ENCODE assay signal across 8 cellular contexts in the genomic region with DNA sequence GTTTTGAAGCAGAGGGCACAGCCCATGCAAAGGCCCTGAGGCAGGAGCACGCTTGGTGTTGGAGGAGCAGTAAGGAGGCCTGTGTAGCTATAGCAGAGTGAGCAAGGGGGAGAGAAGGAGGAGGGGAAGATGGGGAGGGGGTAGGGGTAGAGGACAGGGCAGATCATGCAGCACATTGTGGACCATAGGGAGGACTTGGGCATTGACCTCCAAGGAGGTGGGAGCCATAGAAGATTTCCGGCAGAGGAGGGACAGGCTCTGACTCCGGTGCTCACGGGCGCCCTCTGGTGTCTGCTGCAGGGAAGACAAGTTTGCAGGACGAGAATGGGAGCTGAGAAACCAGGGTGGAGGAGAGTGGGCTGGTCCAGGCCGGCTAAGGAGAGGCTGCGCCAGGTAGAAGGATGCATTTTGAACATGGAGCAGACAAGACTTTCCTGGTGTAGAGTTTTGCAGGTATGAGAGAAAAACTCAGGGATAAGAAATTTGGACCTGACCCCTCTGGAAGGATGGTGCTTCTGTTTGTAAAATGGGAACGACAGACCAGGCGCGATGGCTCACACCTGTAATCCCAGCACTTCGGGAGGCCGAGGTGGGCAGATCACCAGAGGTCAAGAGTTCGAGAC. TPM values are rescaled to one million over a fixed set of nuclear protein-coding genes. Genes with fewer than 3 reads are reported as not detected.
DNase-seq lines count a peak whose midpoint lies in the region; ATAC-seq and TF ChIP-seq lines count a peak whose summit lies in the region.

No MANE protein-coding gene starts in this region.

- H3K4me3 ChIP-seq in HCT116 (replicated peaks in 1 of 2; ENCODE audit: low read depth in 1 of 2, low read length in 2 of 2) (peak overlapping the region; percentile 32 to 50), OCI-LY7 (ENCODE audit: low read depth, low read length, poor library complexity, severe bottlenecking) (no peak overlapping the region), esophagus squamous epithelium (no peak overlapping the region)

- H3K4me3 Mint-ChIP-seq in nephron: no peak overlapping the region

- H3K27me3 ChIP-seq in HCT116 (ENCODE audit: insufficient read depth, low read length): no peaks in the 10 kb centered on the region
- peaks cover 0 to 1% (median 0%) of the 10 kb centered on the region in 4 donors for H3K27me3 ChIP-seq in esophagus squamous epithelium

- BruUV-seq in HCT116 (replicated peaks; lab: Mats Ljungman, UMichigan) (no TSS peak), OCI-LY7 (replicated peaks; lab: Mats Ljungman, UMichigan) (no TSS peak)

- no peaks in the 10 kb centered on the region for H3K4me1 Mint-ChIP-seq in nephron

- H3K9me2 ChIP-seq in HCT116 (ENCODE audit: insufficient read depth) (no peaks in the 10 kb centered on the region), OCI-LY7 (ENCODE audit: insufficient read depth, low read length) (no peaks in the 10 kb centered on the region)

- H3K4me2 ChIP-seq in HCT116 (ENCODE audit: low read length): peak overlapping the region; percentile 75
- H3K4me2 ChIP-seq in OCI-LY7 (ENCODE audit: low read length): 0 out of 2 replicates have a peak overlapping the region, but pooled peaks have one; percentile 52

- H3K79me2 ChIP-seq in HCT116 (ENCODE audit: insufficient read depth, low read length) (no peaks in the 10 kb centered on the region), OCI-LY7 (ENCODE audit: insufficient read depth, low read depth, low read length) (no peaks in the 10 kb centered on the region)

- CTCF ChIA-PET in HCT116 (lab: Charles Lee): interaction anchor here (0.6 to 3.3 kb wide), 24 partner anchors 9 to 170 kb away, joined by 3 to 36 read pairs (median 5); a partner anchor contains a TSS
- CTCF ChIA-PET in OCI-LY7 (lab: Charles Lee; ENCODE audit: unreplicated experiment): interaction anchor here (0.5 to 0.6 kb wide), 2 partner anchors 73 to 125 kb away, joined by 3 to 20 read pairs; a partner anchor contains a TSS

- peak overlapping the region; percentile 93 for H2AFZ ChIP-seq in HCT116 (ENCODE audit: low read depth, low read length, poor library complexity, severe bottlenecking)
- H2AFZ ChIP-seq in OCI-LY7 (ENCODE audit: low read length): peak overlapping the region; percentile 96; the same call in 1 of the 2 replicates

- H3K27ac ChIP-seq in HCT116 (ENCODE audit: low read depth, low read length) (peak overlapping the region; percentile 21; the same call in 1 of the 2 replicates), OCI-LY7 (ENCODE audit: low read depth, low read length, poor library complexity, severe bottlenecking) (no peak overlapping the region), esophagus squamous epithelium (no peak overlapping the region)

- TF ChIP-seq RAD21 in HCT116 (IDR thresholded peaks at IDR 0.05; ENCODE audit: low read depth): peak; percentile 69

- intact Hi-C loops in HCT116 (cut with micrococcal nuclease) (loop anchor here (1.0 to 10.0 kb wide), 4 partner anchors 48 to 285 kb away; a partner anchor contains a TSS), OCI-LY7 (cut with micrococcal nuclease; ENCODE audit: unreplicated experiment) (loop anchor here (1.0 to 5.0 kb wide), 3 partner anchors 47 to 153 kb away; a partner anchor contains a TSS), esophagus squamous epithelium (cut with DNase I) (loop anchor here (10.0 kb wide), 2 partner anchors 85 to 155 kb away; a partner anchor contains a TSS)

- H3K9me3 ChIP-seq in HCT116 (ENCODE audit: control insufficient read depth in 1 of 2, insufficient read depth in 1 of 2, low read depth in 1 of 2, low read length in 2 of 2): no peaks in the 10 kb centered on the region
- no peaks in the 10 kb centered on the region for H3K9me3 ChIP-seq in OCI-LY7 (ENCODE audit: low read length)
- H3K9me3 ChIP-seq in esophagus squamous epithelium: no peaks in the 10 kb centered on the region

- H3K4me1 ChIP-seq in HCT116 (ENCODE audit: control insufficient read depth in 1 of 2, insufficient read depth in 2 of 2, low read length in 2 of 2) (peaks cover 15 to 40% of the 10 kb centered on the region in 2 experiments), OCI-LY7 (ENCODE audit: insufficient read depth, low read length, poor library complexity, severe bottlenecking) (peaks cover 8% of the 10 kb centered on the region), esophagus squamous epithelium (peaks cover 0 to 13% (median 6%) of the 10 kb centered on the region in 3 donors)

- WGBS in esophagus squamous epithelium, 2 donors: 25 to 31% methylated on average over 14 of the region's 14 CpGs

- no peaks in the 10 kb centered on the region for H3K36me3 Mint-ChIP-seq in nephron (ENCODE audit: low read depth)

- ATAC-seq in HCT116 (peak; percentile 88), GM21360 (IDR thresholded peaks at IDR 0.05; ENCODE audit: unreplicated experiment) (no peak)

- no peak for TF ChIP-seq POLR2A in HCT116 (IDR thresholded peaks at IDR 0.05; ENCODE audit: borderline replicate concordance, extremely low read depth, insufficient read depth, insufficient read length)
- no peak for TF ChIP-seq POLR2A in esophagus squamous epithelium (IDR thresholded peaks at IDR 0.05)

- H4K20me1 ChIP-seq in HCT116 (ENCODE audit: insufficient read depth) (no peaks in the 10 kb centered on the region), OCI-LY7 (ENCODE audit: insufficient read depth, low read length) (no peaks in the 10 kb centered on the region)

- DNase-seq in C1 segment of cervical spinal cord (lab: John Stamatoyannopoulos, UW) (peak in 11 of 14 donors; percentile 3 to 66 (median 39)), HCT116 (ENCODE audit: low read depth, low spot score) (peak; percentile 71), OCI-LY7 (ENCODE audit: low spot score) (peak; percentile 70), activated T-cell treated with anti-CD3 and anti-CD28 coated beads for 1 hour (ENCODE audit: low read depth) (peak; percentile 94), esophagus squamous epithelium (lab: John Stamatoyannopoulos, UW) (no peak)
- DNase-seq in stimulated activated naive CD4-positive, alpha-beta T cell treated with Interleukin-2 at 50 U/mL for 16 hours (lab: John Stamatoyannopoulos, UW): peak; percentile 84

- no peak overlapping the region for H3K9ac ChIP-seq in HCT116 (ENCODE audit: low read length)

- H3K36me3 ChIP-seq in HCT116 (ENCODE audit: control insufficient read depth in 1 of 2, insufficient read depth in 2 of 2, low read length in 2 of 2) (no peaks in the 10 kb centered on the region), OCI-LY7 (ENCODE audit: insufficient read depth, low read length) (no peaks in the 10 kb centered on the region), esophagus squamous epithelium (no peaks in the 10 kb centered on the region)

- POLR2A ChIA-PET in HCT116 (lab: Charles Lee) (interaction anchor here (1.2 kb wide), 1 partner anchor 8 kb away, joined by 6 read pairs; no protein-coding TSS in a partner anchor), OCI-LY7 (lab: Charles Lee) (interaction anchor here (0.6 to 0.7 kb wide), 3 partner anchors 9 to 332 kb away, joined by 3 to 6 read pairs (median 4); a partner anchor contains a TSS)

- TF ChIP-seq CTCF in HCT116 (IDR thresholded peaks at IDR 0.05 in 2 of 3, conservative IDR thresholded peaks at IDR 0.05 in 1 of 3; ENCODE audit: borderline replicate concordance in 1 of 3, insufficient read depth in 1 of 3, low read depth in 2 of 3, low read length in 2 of 3): peak; percentile 76 to 91 (median 91)
- TF ChIP-seq CTCF in OCI-LY7 (conservative IDR thresholded peaks at IDR 0.05; ENCODE audit: low read length): peak; percentile 86
- TF ChIP-seq CTCF in esophagus squamous epithelium (IDR thresholded peaks at IDR 0.05): peak; percentile 71 to 85 (median 79)
- TF ChIP-seq CTCF in nephron (IDR thresholded peaks at IDR 0.05; ENCODE audit: unreplicated experiment in 3 of 3): peak in 2 of 3 experiments; percentile 37 to 42

- peaks cover 26% of the 10 kb centered on the region for H3K27me3 Mint-ChIP-seq in nephron (ENCODE audit: low read depth)

- RAD21 ChIA-PET in HCT116 (lab: Charles Lee; ENCODE audit: low non-redundant PET in 1 of 2, low total read pairs in 2 of 2, uncharacterized antibody in 2 of 2, unreplicated experiment in 2 of 2): interaction anchor here (0.7 to 1.2 kb wide), 4 partner anchors 34 to 92 kb away, joined by 3 to 4 read pairs (median 4); no protein-coding TSS in a partner anchor

- no peaks in the 10 kb centered on the region for H3K9me3 Mint-ChIP-seq in nephron

- no peak overlapping the region for H3K27ac Mint-ChIP-seq in nephron

TF ChIP-seq in HCT116, 20 proteins besides CTCF, POLR2A, EP300 and RAD21:
- TF ChIP-seq SP1 (IDR thresholded peaks at IDR 0.05; ENCODE audit: low read depth) (no peak), CEBPB (IDR thresholded peaks at IDR 0.05; ENCODE audit: low read depth) (no peak), CBX3 (IDR thresholded peaks at IDR 0.05; ENCODE audit: low read depth) (peak; percentile 71; the same call in 1 of the 2 replicates), YY1 (IDR thresholded peaks at IDR 0.05; ENCODE audit: extremely low read depth, insufficient replicate concordance, low read depth, low read length) (peak; percentile 48)
TF ChIP-seq in HCT116: peak in this region for 2.

RNA-seq across cellular contexts. Expression of a gene that starts 13.7 kb away (rescaled TPM):
- total RNA-seq in HCT116 (2021; ENCODE audit: unreplicated experiment) (0.25 TPM), OCI-LY7 (2022) (not detected in 2 replicates), esophagus squamous epithelium (not detected)
- polyA plus RNA-seq in HCT116 (2012): 0.10 and 0.14 TPM in 2 replicates
- total RNA-seq in OCI-LY7 (2014; rRNA removed; shearing (Covaris generic)): 0.08 and 0.09 TPM in 2 replicates

RNA-seq across cellular contexts. Expression of a gene that starts 15.8 kb away (rescaled TPM):
- total RNA-seq in HCT116 (2021; ENCODE audit: unreplicated experiment) (186 TPM), OCI-LY7 (2022) (116 and 120 TPM in 2 replicates), esophagus squamous epithelium (100 to 1,000 TPM in 1 of 4 donors, 10 to 100 TPM in 3; 76.9 to 128 (median 93.8) TPM)
- 181 and 187 TPM in 2 replicates for polyA plus RNA-seq in HCT116 (2012)
- 84.7 and 105 TPM in 2 replicates for total RNA-seq in OCI-LY7 (2014; rRNA removed; shearing (Covaris generic))

RNA-seq across cellular contexts. Expression of a gene that starts 42.6 kb away (rescaled TPM):
- total RNA-seq in HCT116 (2021; ENCODE audit: unreplicated experiment) (36.3 TPM), OCI-LY7 (2022) (45.3 and 46.2 TPM in 2 replicates), esophagus squamous epithelium (10 to 100 TPM in 3 of 4 donors, 1 to 10 TPM in 1; 9.0 to 23.3 (median 18.3) TPM)
- polyA plus RNA-seq in HCT116 (2012): 29.2 and 31.0 TPM in 2 replicates
- total RNA-seq in OCI-LY7 (2014; rRNA removed; shearing (Covaris generic)): 29.1 and 31.7 TPM in 2 replicates

RNA-seq across cellular contexts. Expression of a gene that starts 42.8 kb away (rescaled TPM):
- total RNA-seq in HCT116 (2021; ENCODE audit: unreplicated experiment) (1.7 TPM), OCI-LY7 (2022) (4.4 and 4.8 TPM in 2 replicates), esophagus squamous epithelium (1 to 10 TPM in 1 of 4 donors, under 1 TPM in 3; 0.04 to 2.0 (median 0.44) TPM)
- polyA plus RNA-seq in HCT116 (2012): 2.1 and 2.6 TPM in 2 replicates
- total RNA-seq in OCI-LY7 (2014; rRNA removed; shearing (Covaris generic)): 1.7 and 2.8 TPM in 2 replicates

Comparison
In these comparisons a context has a peak if more than half of its experiments do, and no peak if none do; other contexts are left out.
1. H3K4me3 ChIP-seq: peak in HCT116 (2 of 2); none in OCI-LY7 (single experiment) and esophagus squamous epithelium (0 of 4).
2. CTCF ChIP-seq: peak in every context shown above with its lines; median percentile 91 in HCT116; 86 in OCI-LY7; 79 in esophagus squamous epithelium; 40 in nephron.